1 cellular context compared by ENCODE assay signal in genomic region chr3:43074482-43074881, GRCh38.
TF ChIP-seq lines count a peak whose summit lies in the region.

No MANE protein-coding gene starts in this region.

TF ChIP-seq in liver, 16 proteins besides CTCF, POLR2A, EP300 and RAD21 (continued from another document):
- no peak for TF ChIP-seq MAX (IDR thresholded peaks at IDR 0.05)
- TF ChIP-seq HNF4G (IDR thresholded peaks at IDR 0.05): peak; percentile 12
- TF ChIP-seq RXRA (IDR thresholded peaks at IDR 0.05): peak; percentile 16 to 65
- TF ChIP-seq, protein P1, sequence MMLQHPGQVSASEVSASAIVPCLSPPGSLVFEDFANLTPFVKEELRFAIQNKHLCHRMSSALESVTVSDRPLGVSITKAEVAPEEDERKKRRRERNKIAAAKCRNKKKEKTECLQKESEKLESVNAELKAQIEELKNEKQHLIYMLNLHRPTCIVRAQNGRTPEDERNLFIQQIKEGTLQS (IDR thresholded peaks at IDR 0.05): peak; percentile 48
- no peak for TF ChIP-seq JUND (IDR thresholded peaks at IDR 0.05)
- TF ChIP-seq HNF4A (conservative IDR thresholded peaks at IDR 0.05): peak in 1 of 2 donors; percentile 65
- TF ChIP-seq ZBTB33 (IDR thresholded peaks at IDR 0.05): no peak
- TF ChIP-seq EGR1 (IDR thresholded peaks at IDR 0.05; ENCODE audit: low read depth in 2 of 2): no peak
- TF ChIP-seq, protein P2, sequence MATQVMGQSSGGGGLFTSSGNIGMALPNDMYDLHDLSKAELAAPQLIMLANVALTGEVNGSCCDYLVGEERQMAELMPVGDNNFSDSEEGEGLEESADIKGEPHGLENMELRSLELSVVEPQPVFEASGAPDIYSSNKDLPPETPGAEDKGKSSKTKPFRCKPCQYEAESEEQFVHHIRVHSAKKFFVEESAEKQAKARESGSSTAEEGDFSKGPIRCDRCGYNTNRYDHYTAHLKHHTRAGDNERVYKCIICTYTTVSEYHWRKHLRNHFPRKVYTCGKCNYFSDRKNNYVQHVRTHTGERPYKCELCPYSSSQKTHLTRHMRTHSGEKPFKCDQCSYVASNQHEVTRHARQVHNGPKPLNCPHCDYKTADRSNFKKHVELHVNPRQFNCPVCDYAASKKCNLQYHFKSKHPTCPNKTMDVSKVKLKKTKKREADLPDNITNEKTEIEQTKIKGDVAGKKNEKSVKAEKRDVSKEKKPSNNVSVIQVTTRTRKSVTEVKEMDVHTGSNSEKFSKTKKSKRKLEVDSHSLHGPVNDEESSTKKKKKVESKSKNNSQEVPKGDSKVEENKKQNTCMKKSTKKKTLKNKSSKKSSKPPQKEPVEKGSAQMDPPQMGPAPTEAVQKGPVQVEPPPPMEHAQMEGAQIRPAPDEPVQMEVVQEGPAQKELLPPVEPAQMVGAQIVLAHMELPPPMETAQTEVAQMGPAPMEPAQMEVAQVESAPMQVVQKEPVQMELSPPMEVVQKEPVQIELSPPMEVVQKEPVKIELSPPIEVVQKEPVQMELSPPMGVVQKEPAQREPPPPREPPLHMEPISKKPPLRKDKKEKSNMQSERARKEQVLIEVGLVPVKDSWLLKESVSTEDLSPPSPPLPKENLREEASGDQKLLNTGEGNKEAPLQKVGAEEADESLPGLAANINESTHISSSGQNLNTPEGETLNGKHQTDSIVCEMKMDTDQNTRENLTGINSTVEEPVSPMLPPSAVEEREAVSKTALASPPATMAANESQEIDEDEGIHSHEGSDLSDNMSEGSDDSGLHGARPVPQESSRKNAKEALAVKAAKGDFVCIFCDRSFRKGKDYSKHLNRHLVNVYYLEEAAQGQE (IDR thresholded peaks at IDR 0.05): no peak
- TF ChIP-seq FOXA1 (IDR thresholded peaks at IDR 0.05): no peak
- no peak for TF ChIP-seq TAF1 (conservative IDR thresholded peaks at IDR 0.05)
- TF ChIP-seq GABPA (IDR thresholded peaks at IDR 0.05 in 1 of 2, conservative IDR thresholded peaks at IDR 0.05 in 1 of 2): no peak
- no peak for TF ChIP-seq FOXA2 (IDR thresholded peaks at IDR 0.05)
- TF ChIP-seq YY1 (IDR thresholded peaks at IDR 0.05): no peak
TF ChIP-seq in liver: peak in this region for 5.
